1 cellular context compared by ENCODE assay signal in the genomic region with DNA sequence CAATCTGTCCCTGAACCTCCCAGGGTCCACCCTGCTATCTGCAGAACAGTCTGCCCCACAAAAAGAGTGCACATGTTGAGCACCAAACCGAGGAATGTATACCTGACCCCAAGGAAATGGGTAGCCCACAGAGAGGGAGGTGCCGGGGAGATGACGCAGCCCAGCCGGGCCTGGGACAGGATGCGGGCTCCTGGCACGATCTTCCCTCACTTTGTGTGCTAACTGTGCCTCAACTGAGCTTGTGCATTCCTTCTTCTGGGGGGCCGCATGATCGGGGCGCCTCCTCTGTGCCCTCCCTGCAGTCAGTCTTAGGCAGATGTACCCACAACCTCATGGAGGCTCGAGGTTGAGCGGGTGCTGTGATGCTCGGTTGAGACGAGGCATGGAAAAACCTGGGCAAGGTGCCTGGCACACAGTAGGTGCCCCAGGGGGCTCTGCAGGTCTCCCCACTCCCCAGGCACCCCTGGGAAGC.
TF ChIP-seq lines count a peak whose summit lies in the region.

No MANE protein-coding gene starts in this region.

TF ChIP-seq in HepG2, 621 proteins besides CTCF, POLR2A, EP300 and RAD21:
- no peak for TF ChIP-seq XBP1 (CRISPR knock-in tag; IDR thresholded peaks at IDR 0.05)
- TF ChIP-seq SPEN (CRISPR knock-in tag; IDR thresholded peaks at IDR 0.05; ENCODE audit: low read depth), result no peak
- TF ChIP-seq ZNF550 (CRISPR knock-in tag; IDR thresholded peaks at IDR 0.05; ENCODE audit: borderline replicate concordance), result no peak
- TF ChIP-seq ZNF841 (CRISPR knock-in tag; IDR thresholded peaks at IDR 0.05; ENCODE audit: borderline replicate concordance), result no peak
- no peak for TF ChIP-seq ZNF775 (CRISPR knock-in tag; IDR thresholded peaks at IDR 0.05; ENCODE audit: borderline replicate concordance)
